In genomic region chr6:125099211-125100017, GRCh38 we compare ENCODE assay signal across 8 cellular contexts. TPM values are rescaled to one million over a fixed set of nuclear protein-coding genes. Genes with fewer than 3 reads are reported as not detected.
A peak's percentile ranks its signal among the peaks of the same experiment; 100 is the strongest.
DNase-seq lines count a peak whose midpoint lies in the region; ATAC-seq and TF ChIP-seq lines count a peak whose summit lies in the region.

No MANE protein-coding gene starts in this region.

- TF ChIP-seq POLR2A in spleen (IDR thresholded peaks at IDR 0.05): no peak

- H3K27ac ChIP-seq in HUES64 (ENCODE audit: low read depth, low read length) (no peak overlapping the region), spleen (peak overlapping the region in 2 of 8 donors; percentile 21 to 37)

- H3K4me3 ChIP-seq in HUES64 (ENCODE audit: low read length) (peak overlapping the region; percentile 65), choroid plexus epithelial cell (ENCODE audit: low read depth, low read length) (peak overlapping the region; percentile 67), spleen (peak overlapping the region; percentile 28 to 69 (median 41))

- 2% methylated on average over 48 of the region's 48 CpGs for WGBS in HUES64
- WGBS in spleen, 5 donors: 2 to 4% (median 3%) methylated on average over 17 to 48 of the region's 48 CpGs

- no peaks in the 10 kb centered on the region for H3K36me3 ChIP-seq in HUES64 (ENCODE audit: insufficient read depth, low read length)
- H3K36me3 ChIP-seq in spleen: no peaks in the 10 kb centered on the region

- in situ Hi-C loops in SK-MEL-5 (cut with HindIII; ENCODE audit: low pct_unique_long_range_greater_than_20kb, low sequenced_read_pairs): no loop called here

- DNase-seq in AG20443 (ENCODE audit: low spot score) (peak; percentile 79), SK-MEL-5 (ENCODE audit: low read depth, low spot score) (peak; percentile 8), choroid plexus epithelial cell (ENCODE audit: low read depth) (peak; percentile 54), kidney tubule cell (ENCODE audit: low spot score) (peak; percentile 77), spleen (peak; percentile 84)
- no peak for DNase-seq in NK-92 treated with Interleukin-12 subunit alpha and Interleukin-12 subunit beta, amount 100 ng/mL, for 24 hours (lab: John Stamatoyannopoulos, UW)

- peak overlapping the region; percentile 72 for H3K9ac ChIP-seq in HUES64 (ENCODE audit: low read depth, low read length)

- H3K9me3 ChIP-seq in HUES64 (ENCODE audit: insufficient read depth, low read depth, low read length): no peaks in the 10 kb centered on the region
- no peaks in the 10 kb centered on the region for H3K9me3 ChIP-seq in spleen

- H3K27me3 ChIP-seq in HUES64 (ENCODE audit: insufficient read depth, low read length) (peaks cover 18% of the 10 kb centered on the region), spleen (replicated peaks in 1 of 7) (peaks cover 0 to 28% (median 0%) of the 10 kb centered on the region in 7 donors)

- TF ChIP-seq CTCF in choroid plexus epithelial cell (conservative IDR thresholded peaks at IDR 0.05; ENCODE audit: low read depth, low read length): no peak
- TF ChIP-seq CTCF in spleen (IDR thresholded peaks at IDR 0.05 in 8 of 11, conservative IDR thresholded peaks at IDR 0.05 in 3 of 11): no peak

- intact Hi-C loops in spleen (cut with DNase I; ENCODE audit: low total_unique reads): no loop called here

- H3K4me1 ChIP-seq in HUES64 (ENCODE audit: insufficient read depth, low read length) (peaks cover 40% of the 10 kb centered on the region; the same call in 1 of the 2 replicates), spleen (peaks cover 0 to 18% (median 5%) of the 10 kb centered on the region in 6 donors)

- ATAC-seq in GM19397 (IDR thresholded peaks at IDR 0.05; ENCODE audit: unreplicated experiment): peak; percentile 84

RNA-seq across cellular contexts. Expression of gene TPD52L1, which starts 54.2 kb away (rescaled TPM):
- polyA plus RNA-seq in HUES64 (2013, experiment 1 of 2): 4.6 TPM
- 5.6 TPM for polyA plus RNA-seq in HUES64 (2013, experiment 2 of 2)
- total RNA-seq in SK-MEL-5 (2014; rRNA removed; shearing (Covaris generic)): 53.6 and 54.5 TPM in 2 replicates
- 47.6 and 55.9 TPM in 2 replicates for polyA plus RNA-seq in SK-MEL-5 (2015; cell fraction: cytosol; rRNA removed)
- 56.5 and 81.2 TPM in 2 replicates for polyA plus RNA-seq in SK-MEL-5 (2015; cell fraction: nucleus; rRNA removed)
- 1 to 10 TPM; 2.5 to 9.1 (median 4.7) TPM for total RNA-seq in spleen
- 1 to 10 TPM in 2 of 3 donors, under 1 TPM in 1; 0.80 to 3.0 (median 2.0) TPM for polyA plus RNA-seq in spleen
